In genomic region chr12:32134144-32134888, GRCh38 we compare ENCODE assay signal across 8 cellular contexts. TPM values are rescaled to one million over a fixed set of nuclear protein-coding genes. Genes with fewer than 3 reads are reported as not detected.
A peak's percentile ranks its signal among the peaks of the same experiment; 100 is the strongest.
DNase-seq lines count a peak whose midpoint lies in the region; ATAC-seq, FAIRE-seq and TF ChIP-seq lines count a peak whose summit lies in the region.

No MANE protein-coding gene starts in this region.

- no peaks in the 10 kb centered on the region for H3K9me3 ChIP-seq in CD4-positive, alpha-beta T cell (ENCODE audit: control insufficient read depth, low read length)
- H3K9me3 ChIP-seq in keratinocyte (ENCODE audit: control insufficient read depth, low read depth, low read length): no peaks in the 10 kb centered on the region

- no peak overlapping the region for H3K4me3 ChIP-seq in keratinocyte (ENCODE audit: control insufficient read depth in 2 of 3, extremely low read depth in 1 of 3, insufficient read depth in 2 of 3, low read depth in 1 of 3, low read length in 3 of 3)

- no peaks in the 10 kb centered on the region for H3K27me3 ChIP-seq in CD4-positive, alpha-beta T cell (ENCODE audit: control insufficient read depth, insufficient read depth, low read length)
- H3K27me3 ChIP-seq in keratinocyte (ENCODE audit: control insufficient read depth, extremely low read depth, insufficient read depth, low read length): no peaks in the 10 kb centered on the region

- H3K9ac ChIP-seq in keratinocyte (ENCODE audit: control insufficient read depth, extremely low read depth, insufficient read depth, low read length): no peak overlapping the region

- H2AFZ ChIP-seq in keratinocyte (ENCODE audit: control insufficient read depth, low read length): no peak overlapping the region

- peak overlapping the region; percentile 45 for H3K27ac Mint-ChIP-seq in CD4-positive, alpha-beta T cell

- peak overlapping the region; percentile 14 for H3K4me3 Mint-ChIP-seq in CD4-positive, alpha-beta T cell

- no peak overlapping the region for H3K27ac ChIP-seq in CD4-positive, alpha-beta T cell (ENCODE audit: low read depth, low read length)
- no peak overlapping the region for H3K27ac ChIP-seq in keratinocyte (ENCODE audit: control insufficient read depth, insufficient read depth, low read length)

- no peaks in the 10 kb centered on the region for H3K27me3 Mint-ChIP-seq in CD4-positive, alpha-beta T cell

- peaks cover 24% of the 10 kb centered on the region for H3K4me1 Mint-ChIP-seq in CD4-positive, alpha-beta T cell (ENCODE audit: low read depth)

- no peaks in the 10 kb centered on the region for H4K20me1 ChIP-seq in keratinocyte (ENCODE audit: control insufficient read depth, extremely low read depth, insufficient read depth, low read length)

- H3K9me1 ChIP-seq in keratinocyte (ENCODE audit: control insufficient read depth, extremely low read depth, insufficient read depth, low read length): no peaks in the 10 kb centered on the region

- peak; percentile 53 for FAIRE-seq in keratinocyte (lab: Jason Lieb, UNC)

- peaks cover 2% of the 10 kb centered on the region for H3K79me2 ChIP-seq in keratinocyte (ENCODE audit: control insufficient read depth, insufficient read depth, low read length)

- CTCF ChIA-PET in CD4-positive, alpha-beta T cell (lab: Charles Lee): interaction anchor here (0.6 to 1.1 kb wide), 2 partner anchors 25 to 1498 kb away, joined by 4 to 5 read pairs; no protein-coding TSS in a partner anchor
- CTCF ChIA-PET in HEK293T (lab: Yijun Ruan, JAX): interaction anchor here (0.6 kb wide), 1 partner anchor 41 kb away, joined by 5 read pairs; no protein-coding TSS in a partner anchor

- intact Hi-C loops in CD4-positive, alpha-beta T cell (cut with DNase I, micrococcal nuclease): no loop called here

- H3K4me2 ChIP-seq in keratinocyte (ENCODE audit: control insufficient read depth, extremely low read depth, insufficient read depth, low read depth, low read length): no peak overlapping the region

- TF ChIP-seq CTCF in CD4-positive, alpha-beta T cell (IDR thresholded peaks at IDR 0.05): no peak
- TF ChIP-seq CTCF in keratinocyte (optimal IDR thresholded peaks at IDR 0.05 in 1 of 3, IDR thresholded peaks at IDR 0.05 in 1 of 3, conservative IDR thresholded peaks at IDR 0.05 in 1 of 3; ENCODE audit: extremely low read depth in 1 of 3, insufficient read depth in 2 of 3, low read length in 3 of 3): no peak

- no peaks in the 10 kb centered on the region for H3K9me3 Mint-ChIP-seq in CD4-positive, alpha-beta T cell

- peak; percentile 77 for ATAC-seq in CD4-positive, alpha-beta T cell (ENCODE audit: poor library complexity)
- ATAC-seq in GM19467 (IDR thresholded peaks at IDR 0.05; ENCODE audit: unreplicated experiment) (peak; percentile 52), HG03520 (IDR thresholded peaks at IDR 0.05; ENCODE audit: unreplicated experiment) (peak; percentile 72)

- dilution Hi-C loops in keratinocyte (cut with MboI; ENCODE audit: extremely low pct_ligation_motif_present, low sequenced_read_pairs): no loop called here

- H3K36me3 ChIP-seq in keratinocyte (ENCODE audit: control insufficient read depth in 2 of 2, extremely low read depth in 1 of 2, insufficient read depth in 2 of 2, low read length in 2 of 2): no peaks in the 10 kb centered on the region

- peaks cover 4% of the 10 kb centered on the region for H3K4me1 ChIP-seq in keratinocyte (ENCODE audit: control insufficient read depth, extremely low read depth, insufficient read depth, low read length)

- POLR2A ChIA-PET in CD4-positive, alpha-beta T cell (lab: Charles Lee): interaction anchor here (1.0 kb wide), 1 partner anchor 405 kb away, joined by 3 read pairs; the partner anchor contains the start of gene AMN1
- POLR2A ChIA-PET in HEK293T (lab: Yijun Ruan, JAX): no interaction called here

- DNase-seq in CD4-positive, alpha-beta T cell: peak in 8 of 10 experiments; percentile 4 to 35 (median 12)
- peak; percentile 31 for DNase-seq in activated CD8-positive, alpha-beta memory T cell treated with anti-CD3 and anti-CD28 coated beads, Interleukin-2, amount 50 U/mL, for 4 hours
- DNase-seq in keratinocyte (ENCODE audit: low read depth, low spot score) (no peak), CD1c-positive myeloid dendritic cell (ENCODE audit: extremely low spot score) (no peak), SHP77 treated with DMSO at 0.1 percent for 48 hours (lab: John Stamatoyannopoulos, UW) (no peak), HEK293T (ENCODE audit: extremely low spot score) (no peak)

- no peaks in the 10 kb centered on the region for H3K36me3 Mint-ChIP-seq in CD4-positive, alpha-beta T cell (ENCODE audit: low read depth)

TF ChIP-seq in HEK293T, 16 proteins besides CTCF, POLR2A, EP300 and RAD21:
- TF ChIP-seq L3MBTL2 (conservative IDR thresholded peaks at IDR 0.05) (no peak), NFRKB (IDR thresholded peaks at IDR 0.05) (no peak), FOXM1 (IDR thresholded peaks at IDR 0.05; ENCODE audit: borderline replicate concordance) (no peak), ELF4 (IDR thresholded peaks at IDR 0.05) (no peak), BHLHE40 (IDR thresholded peaks at IDR 0.05; ENCODE audit: borderline replicate concordance) (no peak), ARNT (IDR thresholded peaks at IDR 0.05) (no peak), ZNF384 (IDR thresholded peaks at IDR 0.05) (no peak), HDGF (IDR thresholded peaks at IDR 0.05; ENCODE audit: borderline replicate concordance) (no peak), SUZ12 (IDR thresholded peaks at IDR 0.05) (no peak), SP1 (IDR thresholded peaks at IDR 0.05) (no peak), FOXA1 (IDR thresholded peaks at IDR 0.05) (no peak)

RNA-seq across cellular contexts. Expression of gene BICD1, which starts 27.7 kb away (rescaled TPM):
- total RNA-seq in CD4-positive, alpha-beta T cell: 10 to 100 TPM; 13.5 to 14.3 TPM
- polyA plus RNA-seq in keratinocyte: 6.0 to 10.2 TPM (median 8.3 TPM) in 3 replicates
- 16.8 TPM for polyA plus RNA-seq in keratinocyte (2011; ENCODE audit: low read depth)
- 5.2 and 5.9 TPM in 2 replicates for polyA plus RNA-seq in keratinocyte (2011; cell fraction: cytosol; rRNA removed)
- 19.6 and 20.7 TPM in 2 replicates for polyA plus RNA-seq in keratinocyte (2011; cell fraction: nucleus; rRNA removed)
- polyA plus RNA-seq in keratinocyte (2012; ENCODE audit: low replicate concordance): 10.1 and 11.0 TPM in 2 replicates
- 10.3 to 24.6 TPM (median 11.1 TPM) in 3 replicates for polyA minus RNA-seq in keratinocyte
- polyA minus RNA-seq in keratinocyte (2011; cell fraction: cytosol; rRNA and poly(A)+ RNA removed): 7.9 TPM
- polyA minus RNA-seq in keratinocyte (2011; cell fraction: nucleus; rRNA and poly(A)+ RNA removed): 22.1 and 44.3 TPM in 2 replicates

Comparison
In these comparisons a context has a peak if more than half of its experiments do, and no peak if none do; other contexts are left out.
1. DNase-seq: peak in CD4-positive, alpha-beta T cell (8 of 10) and activated CD8-positive, alpha-beta memory T cell treated with anti-CD3 and anti-CD28 coated beads, Interleukin-2, amount 50 U/mL, for 4 hours (single experiment); none in keratinocyte (single experiment), CD1c-positive myeloid dendritic cell (single experiment), SHP77 treated with DMSO at 0.1 percent for 48 hours (single experiment) and HEK293T (single experiment).
2. Peak in every context shown above with its lines, with median percentiles within 50 percentile points of each other: ATAC-seq.